ENCODE assay signal across 29 cellular contexts in genomic region chr12:25121110-25121509, GRCh38.
"Had no signal": no experiment of that assay in that cellular context is flagged by ENCODE, and none has a peak within 500 bp of the region (broad histone marks: within the 10 kb centered on the region; RNA-seq: fewer than 3 reads in every experiment).

No MANE protein-coding gene starts in this region.

- H3K4me1 ChIP-seq: stomach, suprapubic skin, testis, thyroid gland, tibial artery, tibial nerve, transverse colon, upper lobe of left lung, upper lobe of right lung, uterus, vagina had no signal

- H3K36me3 Mint-ChIP-seq: stimulated activated effector memory CD8-positive, alpha-beta T cell treated with anti-CD3 and anti-CD28 coated beads, Interleukin-12 subunit alpha, Interleukin-12 subunit beta, amount 100 ng/mL, for 72 hours; stimulated activated memory B cell treated with anti-CD40 and anti-IgM and Interleukin-4, amounts not matched to agents 10 μg/mL and 1 μg/mL and 100 μg/mL, for 72 hours; stimulated activated naive B cell treated with anti-CD40 and anti-IgM and Interleukin-4, amounts not matched to agents 10 μg/mL and 1 μg/mL and 100 μg/mL, for 72 hours had no signal

- H3K27me3 Mint-ChIP-seq: stimulated activated memory B cell treated with anti-CD40 and anti-IgM and Interleukin-4, amounts not matched to agents 10 μg/mL and 1 μg/mL and 100 μg/mL, for 72 hours; stimulated activated naive CD8-positive, alpha-beta T cell treated with anti-CD3 and anti-CD28 coated beads, Interleukin-15, amount 100 ng/mL, for 72 hours; stimulated activated naive CD8-positive, alpha-beta T cell treated with anti-CD3 and anti-CD28 coated beads, Interleukin-15, Interleukin-2, amounts not matched to agents 100 ng/mL and 50 ng/mL, for 24 hours; type B pancreatic cell had no signal

- H3K27ac ChIP-seq: stomach, suprapubic skin, testis, thoracic aorta, thyroid gland, tibial artery, tibial nerve, transverse colon, upper lobe of left lung, upper lobe of right lung, uterus, vagina had no signal

- H3K4me3 ChIP-seq: stomach, suprapubic skin, testis, thoracic aorta, thyroid gland, tibial artery, tibial nerve, transverse colon, upper lobe of left lung, upper lobe of right lung, uterus, vagina had no signal

- H3K4me1 Mint-ChIP-seq: stimulated activated effector memory CD8-positive, alpha-beta T cell treated with anti-CD3 and anti-CD28 coated beads, Interleukin-12 subunit alpha, Interleukin-12 subunit beta, amount 100 ng/mL, for 72 hours; stimulated activated memory B cell treated with anti-CD40 and anti-IgM and Interleukin-4, amounts not matched to agents 10 μg/mL and 1 μg/mL and 100 μg/mL, for 72 hours; stimulated activated naive B cell treated with anti-CD40 and anti-IgM and Interleukin-4, amounts not matched to agents 10 μg/mL and 1 μg/mL and 100 μg/mL, for 72 hours; stimulated activated naive CD8-positive, alpha-beta T cell treated with anti-CD3 and anti-CD28 coated beads, Interleukin-15, amount 100 ng/mL, for 72 hours had no signal

- H3K4me3 Mint-ChIP-seq: stimulated activated effector memory CD8-positive, alpha-beta T cell treated with anti-CD3 and anti-CD28 coated beads, Interleukin-12 subunit alpha, Interleukin-12 subunit beta, amount 100 ng/mL, for 72 hours; stimulated activated memory B cell treated with anti-CD40 and anti-IgM and Interleukin-4, amounts not matched to agents 10 μg/mL and 1 μg/mL and 100 μg/mL, for 72 hours; stimulated activated naive B cell treated with anti-CD40 and anti-IgM and Interleukin-4, amounts not matched to agents 10 μg/mL and 1 μg/mL and 100 μg/mL, for 72 hours; stimulated activated naive CD8-positive, alpha-beta T cell treated with anti-CD3 and anti-CD28 coated beads, Interleukin-15, amount 100 ng/mL, for 72 hours; stimulated activated naive CD8-positive, alpha-beta T cell treated with anti-CD3 and anti-CD28 coated beads, Interleukin-15, Interleukin-2, amounts not matched to agents 100 ng/mL and 50 ng/mL, for 24 hours; type B pancreatic cell had no signal

- DNase-seq: stimulated activated CD4-positive, alpha-beta T cell treated with anti-CD3 and anti-CD28 coated beads, Interleukin-2, amount 100 ng/mL, for 48 hours; stimulated activated CD4-positive, alpha-beta T cell treated with anti-CD3 and anti-CD28 coated beads, Interleukin-4, amount 100 ng/mL, for 1 hour; stimulated activated CD4-positive, alpha-beta T cell treated with anti-CD3 and anti-CD28 coated beads, Interleukin-4, amount 100 ng/mL, for 24 hours; stimulated activated CD4-positive, alpha-beta T cell treated with anti-CD3 and anti-CD28 coated beads, Interleukin-4, amount 100 ng/mL, for 4 hours; stimulated activated CD8-positive, alpha-beta memory T cell treated with anti-CD3 and anti-CD28 coated beads, Interleukin-4, amount 100 ng/mL, for 48 hours; stimulated activated naive B cell treated with anti-CD40 and anti-IgM and Interleukin-4, amounts not matched to agents 10 μg/mL and 1 μg/mL and 100 μg/mL, for 72 hours; stimulated activated naive CD4-positive, alpha-beta T cell; stimulated activated naive CD4-positive, alpha-beta T cell treated with Interleukin-2 at 50 U/mL for 16 hours; stimulated activated naive CD8-positive, alpha-beta T cell treated with anti-CD3 and anti-CD28 coated beads, Interleukin-15, amount 100 ng/mL, for 72 hours; stimulated activated naive CD8-positive, alpha-beta T cell treated with anti-CD3 and anti-CD28 coated beads, Interleukin-15, Interleukin-2, amounts not matched to agents 100 U/mL and 50 U/mL, for 24 hours; stomach; substantia nigra; testis; thyroid gland; tibial artery; transverse colon; trophoblast cell; upper lobe of left lung; upper lobe of right lung; uterus had no signal

- H3K27me3 ChIP-seq: stomach, suprapubic skin, testis, thyroid gland, tibial artery, tibial nerve, transverse colon, upper lobe of left lung, upper lobe of right lung, uterus, vagina had no signal

- ATAC-seq: stimulated activated memory B cell treated with anti-CD40 and anti-IgM and Interleukin-4, amounts not matched to agents 10 μg/mL and 1 μg/mL and 100 μg/mL, for 72 hours; stimulated activated naive B cell treated with anti-CD40 and anti-IgM and Interleukin-4, amounts not matched to agents 10 μg/mL and 1 μg/mL and 100 μg/mL, for 72 hours; stimulated activated naive CD8-positive, alpha-beta T cell treated with anti-CD3 and anti-CD28 coated beads, Interleukin-15, amount 100 ng/mL, for 72 hours; upper lobe of right lung had no signal

- H3K9me3 Mint-ChIP-seq: stimulated activated effector memory CD8-positive, alpha-beta T cell treated with anti-CD3 and anti-CD28 coated beads, Interleukin-12 subunit alpha, Interleukin-12 subunit beta, amount 100 ng/mL, for 72 hours; stimulated activated memory B cell treated with anti-CD40 and anti-IgM and Interleukin-4, amounts not matched to agents 10 μg/mL and 1 μg/mL and 100 μg/mL, for 72 hours; stimulated activated naive B cell treated with anti-CD40 and anti-IgM and Interleukin-4, amounts not matched to agents 10 μg/mL and 1 μg/mL and 100 μg/mL, for 72 hours; stimulated activated naive CD8-positive, alpha-beta T cell treated with anti-CD3 and anti-CD28 coated beads, Interleukin-15, amount 100 ng/mL, for 72 hours; stimulated activated naive CD8-positive, alpha-beta T cell treated with anti-CD3 and anti-CD28 coated beads, Interleukin-15, Interleukin-2, amounts not matched to agents 100 ng/mL and 50 ng/mL, for 24 hours had no signal

- FAIRE-seq: urothelium cell line had no signal

- H3K9me3 ChIP-seq: stomach, suprapubic skin, testis, thoracic aorta, thyroid gland, tibial artery, tibial nerve, transverse colon, upper lobe of left lung, upper lobe of right lung, uterus, vagina had no signal

- H3K27ac Mint-ChIP-seq: stimulated activated effector memory CD8-positive, alpha-beta T cell treated with anti-CD3 and anti-CD28 coated beads, Interleukin-12 subunit alpha, Interleukin-12 subunit beta, amount 100 ng/mL, for 72 hours; stimulated activated memory B cell treated with anti-CD40 and anti-IgM and Interleukin-4, amounts not matched to agents 10 μg/mL and 1 μg/mL and 100 μg/mL, for 72 hours; stimulated activated naive B cell treated with anti-CD40 and anti-IgM and Interleukin-4, amounts not matched to agents 10 μg/mL and 1 μg/mL and 100 μg/mL, for 72 hours; stimulated activated naive CD8-positive, alpha-beta T cell treated with anti-CD3 and anti-CD28 coated beads, Interleukin-15, amount 100 ng/mL, for 72 hours; stimulated activated naive CD8-positive, alpha-beta T cell treated with anti-CD3 and anti-CD28 coated beads, Interleukin-15, Interleukin-2, amounts not matched to agents 100 ng/mL and 50 ng/mL, for 24 hours; type B pancreatic cell had no signal

- H3K36me3 ChIP-seq: stomach, suprapubic skin, thoracic aorta, thyroid gland, tibial artery, tibial nerve, transverse colon, upper lobe of left lung, upper lobe of right lung, uterus, vagina had no signal
